In genomic region chr3:134627831-134628230, GRCh38 we compare ENCODE assay signal across 19 cellular contexts. TPM values are rescaled to one million over a fixed set of nuclear protein-coding genes. Genes with fewer than 3 reads are reported as not detected.
DNase-seq lines count a peak whose midpoint lies in the region; ATAC-seq, FAIRE-seq and TF ChIP-seq lines count a peak whose summit lies in the region.
"Had no signal": no experiment of that assay in that cellular context is flagged by ENCODE, and none has a peak within 500 bp of the region (broad histone marks: within the 10 kb centered on the region; RNA-seq: fewer than 3 reads in every experiment).

No MANE protein-coding gene starts in this region.

- H3K9ac ChIP-seq in astrocyte (ENCODE audit: low read length) = no peak overlapping the region
- H3K9ac ChIP-seq: BLaER1 had no signal

- peaks cover 4% of the 10 kb centered on the region for H3K27me3 Mint-ChIP-seq in astrocyte (ENCODE audit: low read depth, unreplicated experiment)

- H3K27me3 ChIP-seq in HL-60 (ENCODE audit: insufficient read depth, poor library complexity, severe bottlenecking) (no peaks in the 10 kb centered on the region), astrocyte (ENCODE audit: insufficient read depth, low read length) (no peaks in the 10 kb centered on the region)
- H3K27me3 ChIP-seq: BLaER1, body of pancreas had no signal

- no peaks in the 10 kb centered on the region for H4K20me1 ChIP-seq in astrocyte (ENCODE audit: insufficient read depth, low read length)
- H4K20me1 ChIP-seq: BLaER1 had no signal

- no peaks in the 10 kb centered on the region for H3K4me1 ChIP-seq in astrocyte (ENCODE audit: insufficient read depth, low read length)
- H3K4me1 ChIP-seq: BLaER1, body of pancreas had no signal

- peak; percentile 97 for ATAC-seq in left colon
- ATAC-seq in HG03097 (IDR thresholded peaks at IDR 0.05; ENCODE audit: low FRiP score, unreplicated experiment) = no peak
- no peak for ATAC-seq in GM21619 (IDR thresholded peaks at IDR 0.05; ENCODE audit: unreplicated experiment)
- ATAC-seq: body of pancreas; effector memory CD8-positive, alpha-beta T cell; SK-N-SH treated with all-trans-retinoic acid at 6 μM for 48 hours had no signal

- DNase-seq in HL-60 (ENCODE audit: low read depth in 1 of 2, low spot score in 1 of 2) (peak; percentile 29 to 41), astrocyte (ENCODE audit: low read depth) (no peak), left colon (peak in 1 of 2 donors; percentile 36), mucosa of gallbladder (ENCODE audit: low spot score) (no peak)
- no peak for DNase-seq in stimulated activated CD8-positive, alpha-beta memory T cell treated with anti-CD3 and anti-CD28 coated beads, Interleukin-4, amount 100 ng/mL, for 48 hours
- DNase-seq: activated gamma-delta T cell treated with Interleukin-2 at 50 U/mL for 16 hours; body of pancreas; effector memory CD8-positive, alpha-beta T cell; substantia nigra had no signal

- intact Hi-C loops in left colon (cut with DNase I, micrococcal nuclease) = no loop called here

- FAIRE-seq in astrocyte (lab: Jason Lieb, UNC) = no peak
- FAIRE-seq: GM12891, HTR-8/SVneo had no signal

- no peaks in the 10 kb centered on the region for H3K36me3 ChIP-seq in astrocyte (ENCODE audit: insufficient read depth, low read length)
- H3K36me3 ChIP-seq: BLaER1 had no signal

- no peaks in the 10 kb centered on the region for H3K9me3 Mint-ChIP-seq in astrocyte (ENCODE audit: unreplicated experiment)

- H3K36me3 Mint-ChIP-seq in astrocyte (ENCODE audit: low read depth, unreplicated experiment) = no peaks in the 10 kb centered on the region

- no peak overlapping the region for H3K4me2 ChIP-seq in astrocyte (ENCODE audit: low read length)
- H3K4me2 ChIP-seq: BLaER1 had no signal

- no peaks in the 10 kb centered on the region for H3K79me2 ChIP-seq in astrocyte (ENCODE audit: insufficient read depth, low read length)

- peak overlapping the region; percentile 34 for H2AFZ ChIP-seq in astrocyte (ENCODE audit: low read depth, low read length)

- TF ChIP-seq CTCF in C4-2B (conservative IDR thresholded peaks at IDR 0.05) (no peak), HL-60 (IDR thresholded peaks at IDR 0.05; ENCODE audit: insufficient read depth, low read length) (no peak), astrocyte (IDR thresholded peaks at IDR 0.05; ENCODE audit: insufficient read depth, low read depth, low read length) (no peak)

- no peak overlapping the region for H3K4me3 Mint-ChIP-seq in astrocyte (ENCODE audit: unreplicated experiment)
- H3K4me3 Mint-ChIP-seq: effector memory CD8-positive, alpha-beta T cell had no signal

- H3K4me3 ChIP-seq in HL-60 (replicated peaks; ENCODE audit: insufficient read depth, low read length) (no peak overlapping the region), astrocyte (ENCODE audit: insufficient read depth, low read depth, low read length) (no peak overlapping the region)
- H3K4me3 ChIP-seq: BLaER1, body of pancreas had no signal

- no peak overlapping the region for H3K27ac Mint-ChIP-seq in astrocyte (ENCODE audit: unreplicated experiment)
- H3K27ac Mint-ChIP-seq: effector memory CD8-positive, alpha-beta T cell had no signal

- peaks cover 4% of the 10 kb centered on the region for H3K4me1 Mint-ChIP-seq in astrocyte (ENCODE audit: low read depth, unreplicated experiment)

- H3K9me3 ChIP-seq in astrocyte (ENCODE audit: insufficient read depth, low read depth, low read length) = no peaks in the 10 kb centered on the region

- H3K27ac ChIP-seq in C4-2B (peak overlapping the region; percentile 48; the same call in 1 of the 2 replicates), HL-60 (replicated peaks) (peak overlapping the region; percentile 15), astrocyte (ENCODE audit: low read depth, low read length) (no peak overlapping the region)
- H3K27ac ChIP-seq: BLaER1, body of pancreas, VCaP had no signal

RNA-seq across cellular contexts. Expression of gene KY, which starts 23.0 kb away (rescaled TPM):
- total RNA-seq in astrocyte = 0.11 TPM in 1 of 2 replicates, not detected in the other
- total RNA-seq in left colon = under 1 TPM in 1 of 2 donors, not detected in 1; 0.25 TPM
- 1.6 TPM for total RNA-seq in mucosa of gallbladder
- total RNA-seq: activated CD8-positive, alpha-beta memory T cell treated with anti-CD3 and anti-CD28 coated beads for 36 hours; osteocyte had no signal

Comparison
In these comparisons a context has a peak if more than half of its experiments do, and no peak if none do; other contexts are left out.
1. DNase-seq: peak in HL-60 (2 of 2); none in astrocyte (single experiment), stimulated activated CD8-positive, alpha-beta memory T cell treated with anti-CD3 and anti-CD28 coated beads, Interleukin-4, amount 100 ng/mL, for 48 hours (single experiment) and mucosa of gallbladder (single experiment).